Comparison of ENCODE assay signal across 16 cellular contexts in genomic region chr4:128715616-128716015, GRCh38.
A peak's percentile ranks its signal among the peaks of the same experiment; 100 is the strongest.
DNase-seq lines count a peak whose midpoint lies in the region; ATAC-seq and TF ChIP-seq lines count a peak whose summit lies in the region.
"Had no signal": no experiment of that assay in that cellular context is flagged by ENCODE, and none has a peak within 500 bp of the region (broad histone marks: within the 10 kb centered on the region; RNA-seq: fewer than 3 reads in every experiment).

No MANE protein-coding gene starts in this region.

- H3K36me3 ChIP-seq in heart right ventricle (no peaks in the 10 kb centered on the region), adipocyte (ENCODE audit: control insufficient read depth, insufficient read depth, low read length, severe bottlenecking) (no peaks in the 10 kb centered on the region), vagina (no peaks in the 10 kb centered on the region), Peyer's patch (no peaks in the 10 kb centered on the region), ascending aorta (no peaks in the 10 kb centered on the region)

- TF ChIP-seq CTCF in heart right ventricle (IDR thresholded peaks at IDR 0.05) = no peak
- TF ChIP-seq CTCF in vagina (IDR thresholded peaks at IDR 0.05) = no peak
- no peak for TF ChIP-seq CTCF in Peyer's patch (IDR thresholded peaks at IDR 0.05)
- TF ChIP-seq CTCF in ascending aorta (IDR thresholded peaks at IDR 0.05) = no peak

- H3K4me3 ChIP-seq in heart right ventricle (no peak overlapping the region), adipocyte (ENCODE audit: low read length) (peak overlapping the region; percentile 28), vagina (no peak overlapping the region), Peyer's patch (no peak overlapping the region), ascending aorta (no peak overlapping the region)
- H3K4me3 ChIP-seq: lung had no signal

- H3K4me1 ChIP-seq in heart right ventricle = peaks cover 0 to 11% (median 6%) of the 10 kb centered on the region in 9 donors
- peaks cover 39% of the 10 kb centered on the region for H3K4me1 ChIP-seq in adipocyte (ENCODE audit: control insufficient read depth, insufficient read depth, low read length)
- peaks cover 10% of the 10 kb centered on the region for H3K4me1 ChIP-seq in vagina
- H3K4me1 ChIP-seq in Peyer's patch = no peaks in the 10 kb centered on the region
- H3K4me1 ChIP-seq in ascending aorta = peaks cover 0 to 12% of the 10 kb centered on the region in 2 donors

- H3K9ac ChIP-seq in adipocyte (ENCODE audit: low read length) = peak overlapping the region; percentile 68

- DNase-seq in Right ventricle myocardium superior = no peak
- DNase-seq in heart right ventricle = no peak
- DNase-seq in adipocyte (ENCODE audit: low read depth) = peak; percentile 83
- no peak for DNase-seq in left ventricle myocardium superior
- DNase-seq in vagina (ENCODE audit: extremely low spot score in 2 of 2) = no peak
- no peak for DNase-seq in Peyer's patch
- no peak for DNase-seq in ascending aorta (ENCODE audit: low spot score in 2 of 2)
- DNase-seq: activated CD8-positive, alpha-beta memory T cell treated with anti-CD3 and anti-CD28 coated beads, Interleukin-2, amount 50 U/mL, for 4 hours; activated naive CD4-positive, alpha-beta T cell treated with anti-CD3 and anti-CD28 coated beads, Interleukin-2, amount 50 U/mL, for 16 hours; Calu3; NCI-H1436 treated with DMSO at 0.1 percent for 48 hours; NCI-H446 treated with DMSO at 0.1 percent for 48 hours had no signal

- peak overlapping the region in 4 of 10 donors; percentile 13 to 37 (median 35) for H3K27ac ChIP-seq in heart right ventricle
- peak overlapping the region; percentile 62 for H3K27ac ChIP-seq in vagina
- H3K27ac ChIP-seq in Peyer's patch = no peak overlapping the region
- no peak overlapping the region for H3K27ac ChIP-seq in ascending aorta

- no peak for TF ChIP-seq POLR2A in vagina (IDR thresholded peaks at IDR 0.05)
- no peak for TF ChIP-seq POLR2A in Peyer's patch (IDR thresholded peaks at IDR 0.05)

- intact Hi-C loops in Right ventricle myocardium superior (cut with DNase I) = no loop called here
- intact Hi-C loops in heart right ventricle (cut with DNase I) = loop anchor here in 1 of 10 donors (10.0 kb wide), 1 partner anchor 89 kb away; the partner anchor contains the start of gene JADE1
- intact Hi-C loops in left ventricle myocardium superior (cut with micrococcal nuclease) = no loop called here
- intact Hi-C loops in vagina (cut with DNase I) = no loop called here
- intact Hi-C loops in ascending aorta (cut with DNase I) = loop anchor here (5.0 kb wide), 1 partner anchor 33 kb away; no protein-coding TSS in a partner anchor

- 87 to 91% methylated on average over 5 of the region's 5 CpGs for WGBS in heart right ventricle, 2 donors

- H3K27me3 ChIP-seq in heart right ventricle (no peaks in the 10 kb centered on the region), adipocyte (replicated peaks; ENCODE audit: control insufficient read depth, insufficient read depth, low read length) (no peaks in the 10 kb centered on the region), vagina (no peaks in the 10 kb centered on the region), Peyer's patch (no peaks in the 10 kb centered on the region), ascending aorta (no peaks in the 10 kb centered on the region)

- H3K9me3 ChIP-seq in heart right ventricle = no peaks in the 10 kb centered on the region
- H3K9me3 ChIP-seq in adipocyte (ENCODE audit: control insufficient read depth, low read length) = no peaks in the 10 kb centered on the region
- H3K9me3 ChIP-seq in vagina = no peaks in the 10 kb centered on the region
- no peaks in the 10 kb centered on the region for H3K9me3 ChIP-seq in Peyer's patch
- no peaks in the 10 kb centered on the region for H3K9me3 ChIP-seq in ascending aorta

- ATAC-seq in Right ventricle myocardium superior (ENCODE audit: poor library complexity) = peak; percentile 67
- ATAC-seq in heart right ventricle = no peak
- ATAC-seq in left ventricle myocardium superior = peak; percentile 59
- ATAC-seq in HG02852 (IDR thresholded peaks at IDR 0.05; ENCODE audit: unreplicated experiment) = no peak
- ATAC-seq: HCT116; stimulated activated effector memory CD8-positive, alpha-beta T cell treated with anti-CD3 and anti-CD28 coated beads, Interleukin-12 subunit alpha, Interleukin-12 subunit beta, amount 100 ng/mL, for 72 hours had no signal

Comparison
In these comparisons a context has a peak if more than half of its experiments do, and no peak if none do; other contexts are left out.
1. ATAC-seq: peak in Right ventricle myocardium superior (single experiment) and left ventricle myocardium superior (single experiment); none in heart right ventricle (0 of 8) and HG02852 (single experiment).